In the genomic region with DNA sequence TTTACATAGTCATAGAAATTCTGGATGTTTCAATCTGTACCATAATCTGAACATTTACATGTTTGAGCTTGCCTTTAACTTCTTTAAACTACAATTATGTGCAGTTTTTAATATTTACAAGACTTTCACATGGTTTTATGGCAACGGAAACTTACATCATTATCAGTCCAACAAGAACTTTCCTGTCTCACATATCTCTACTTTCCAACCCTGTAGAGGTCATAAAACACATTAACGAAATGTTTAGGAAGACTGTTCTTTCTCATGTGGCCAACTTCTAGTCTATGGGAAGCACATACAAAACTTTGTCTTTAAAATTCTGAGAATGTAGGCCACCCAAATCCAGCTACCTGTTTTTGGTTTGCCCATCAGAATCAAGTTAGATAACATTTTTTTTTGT, we compare ENCODE assay signal across 7 cellular contexts.
"Had no signal": no experiment of that assay in that cellular context is flagged by ENCODE, and none has a peak within 500 bp of the region (broad histone marks: within the 10 kb centered on the region; RNA-seq: fewer than 3 reads in every experiment).

No MANE protein-coding gene starts in this region.

- ATAC-seq: GM23338 had no signal

- H2AFZ ChIP-seq: GM23338 had no signal

- DNase-seq: H9, HCEC 1CT, IMR-90 had no signal

- H3K4me2 ChIP-seq: GM23338 had no signal

- FAIRE-seq: H1, H54, HTR-8/SVneo had no signal

- H3K4me3 ChIP-seq: GM23338 had no signal
